Comparison of ENCODE assay signal across 17 cellular contexts in genomic region chr1:2633401-2633935, GRCh38. TPM values are rescaled to one million over a fixed set of nuclear protein-coding genes. Genes with fewer than 3 reads are reported as not detected.
"Had no signal": no experiment of that assay in that cellular context is flagged by ENCODE, and none has a peak within 500 bp of the region (broad histone marks: within the 10 kb centered on the region; RNA-seq: fewer than 3 reads in every experiment).

No MANE protein-coding gene starts in this region.

- H3K4me3 ChIP-seq: heart left ventricle, mucosa of descending colon, prostate gland, thyroid gland had no signal

- H3K36me3 Mint-ChIP-seq: activated CD4-positive, alpha-beta memory T cell treated with anti-CD3 and anti-CD28 coated beads for 36 hours had no signal

- H3K4me3 Mint-ChIP-seq: activated CD4-positive, alpha-beta memory T cell treated with anti-CD3 and anti-CD28 coated beads for 36 hours; activated naive CD8-positive, alpha-beta T cell treated with anti-CD3 and anti-CD28 coated beads, Interleukin-2, amount 50 U/mL, for 24 hours; activated T-helper 1 cell treated with anti-CD3 and anti-CD28 coated beads, Interleukin-12 subunit alpha, Interleukin-12 subunit beta, Interleukin-2, Interleukin-4 antibody, amounts not matched to agents 30 ng/mL and 10 ng/mL and 1 ng/mL, durations not matched to agents 14 hours and 24 hours and 36 hours; stimulated activated naive CD8-positive, alpha-beta T cell treated with anti-CD3 and anti-CD28 coated beads, Interleukin-15, Interleukin-2, amounts not matched to agents 100 ng/mL and 50 ng/mL, for 24 hours had no signal

- DNase-seq: activated CD4-positive, alpha-beta memory T cell treated with anti-CD3 and anti-CD28 coated beads for 36 hours; activated CD4-positive, alpha-beta T cell treated with anti-CD3 and anti-CD28 coated beads for 48 hours; activated gamma-delta T cell; activated naive CD4-positive, alpha-beta T cell treated with anti-CD3 and anti-CD28 coated beads, Interleukin-2, amount 50 U/mL, for 16 hours; effector CD4-positive, alpha-beta T cell; mesendoderm; stimulated activated CD4-positive, alpha-beta T cell treated with anti-CD3 and anti-CD28 coated beads, Interleukin-12 subunit alpha, Interleukin-12 subunit beta, amount 100 ng/mL, for 4 hours; stimulated activated CD4-positive, alpha-beta T cell treated with anti-CD3 and anti-CD28 coated beads, Interleukin-4, amount 100 ng/mL, for 4 hours; thyroid gland had no signal

- H3K27ac Mint-ChIP-seq: activated CD4-positive, alpha-beta memory T cell treated with anti-CD3 and anti-CD28 coated beads for 36 hours; activated naive CD8-positive, alpha-beta T cell treated with anti-CD3 and anti-CD28 coated beads, Interleukin-2, amount 50 U/mL, for 24 hours; activated T-helper 1 cell treated with anti-CD3 and anti-CD28 coated beads, Interleukin-12 subunit alpha, Interleukin-12 subunit beta, Interleukin-2, Interleukin-4 antibody, amounts not matched to agents 30 ng/mL and 10 ng/mL and 1 ng/mL, durations not matched to agents 14 hours and 24 hours and 36 hours; stimulated activated naive CD8-positive, alpha-beta T cell treated with anti-CD3 and anti-CD28 coated beads, Interleukin-15, Interleukin-2, amounts not matched to agents 100 ng/mL and 50 ng/mL, for 24 hours had no signal

- H3K4me1 ChIP-seq: prostate gland had no signal

- H3K9me3 ChIP-seq: prostate gland, thyroid gland had no signal

- H3K36me3 ChIP-seq: heart left ventricle, prostate gland, thyroid gland had no signal

- H3K27ac ChIP-seq: heart left ventricle, prostate gland, thyroid gland had no signal

RNA-seq across cellular contexts. Expression of gene MMEL1, which starts 0.7 kb away (rescaled TPM):
- total RNA-seq: epithelial cell of proximal tubule had no signal
- polyA plus RNA-seq: keratinocyte had no signal
